In the genomic region with DNA sequence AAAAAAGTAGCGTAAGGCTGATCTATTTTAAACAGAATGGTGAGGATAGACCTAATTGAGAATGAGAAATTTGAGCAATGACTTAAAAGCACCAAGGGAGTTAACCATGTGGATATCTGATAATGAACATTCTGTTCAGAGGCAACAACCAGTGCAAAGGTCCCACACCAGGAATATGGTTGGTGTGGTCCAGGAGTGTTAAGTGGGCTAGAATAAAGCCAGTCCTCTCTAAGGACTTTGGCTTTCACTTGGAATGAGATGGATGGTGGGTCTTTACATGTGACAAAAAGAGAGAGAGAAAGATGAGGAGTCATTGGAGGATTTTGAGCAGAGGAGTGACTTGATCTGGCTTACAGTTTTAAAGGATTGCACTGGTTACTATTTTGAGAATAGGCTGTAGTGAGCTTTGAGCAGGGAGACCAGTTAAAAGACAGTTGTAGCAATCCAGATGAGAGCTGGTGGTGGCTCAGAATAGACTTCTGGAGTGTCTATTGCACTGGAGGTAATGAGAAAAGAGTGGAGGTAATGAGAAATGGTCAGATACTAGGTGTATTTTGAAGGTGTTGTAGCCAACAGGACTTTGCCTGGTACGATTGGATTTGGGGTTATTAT, we compare ENCODE assay signal across 20 cellular contexts.
A peak's percentile ranks its signal among the peaks of the same experiment; 100 is the strongest.
DNase-seq lines count a peak whose midpoint lies in the region; ATAC-seq lines count a peak whose summit lies in the region.
"Had no signal": no experiment of that assay in that cellular context is flagged by ENCODE, and none has a peak within 500 bp of the region (broad histone marks: within the 10 kb centered on the region; RNA-seq: fewer than 3 reads in every experiment).

No MANE protein-coding gene starts in this region.

- POLR2A ChIA-PET in activated naive CD8-positive, alpha-beta T cell treated with anti-CD3 and anti-CD28 coated beads, Interleukin-2, amount 10 ng/mL, durations not matched to agents 7 days and 5 days (lab: Charles Lee) = no interaction called here

- ATAC-seq in activated naive CD8-positive, alpha-beta T cell treated with anti-CD3 and anti-CD28 coated beads, Interleukin-2, amount 10 ng/mL, durations not matched to agents 7 days and 5 days (ENCODE audit: low read depth) = no peak
- ATAC-seq in T-helper 17 cell (no peak), left ventricle myocardium superior (peak; percentile 91), HG02973 (IDR thresholded peaks at IDR 0.05; ENCODE audit: unreplicated experiment) (no peak)
- ATAC-seq: activated T-cell treated with anti-CD3 and anti-CD28 coated beads, Interleukin-2, amount 50 U/mL, for 4 hours; stimulated activated naive CD8-positive, alpha-beta T cell treated with anti-CD3 and anti-CD28 coated beads, Interleukin-15, amount 100 ng/mL, for 72 hours had no signal

- no peaks in the 10 kb centered on the region for H3K27me3 ChIP-seq in skeletal muscle tissue (ENCODE audit: control insufficient read depth in 3 of 3, insufficient read depth in 3 of 3, low read length in 3 of 3)
- H3K27me3 ChIP-seq in HAP-1 (ENCODE audit: low read depth) = no peaks in the 10 kb centered on the region

- no peaks in the 10 kb centered on the region for H3K9me3 Mint-ChIP-seq in activated naive CD8-positive, alpha-beta T cell treated with anti-CD3 and anti-CD28 coated beads, Interleukin-2, amount 10 ng/mL, durations not matched to agents 7 days and 5 days
- H3K9me3 Mint-ChIP-seq in activated naive CD8-positive, alpha-beta T cell treated with anti-CD3 and anti-CD28 coated beads for 36 hours = no peaks in the 10 kb centered on the region
- H3K9me3 Mint-ChIP-seq: activated CD4-positive, alpha-beta memory T cell treated with anti-CD3 and anti-CD28 coated beads for 36 hours; activated T-cell treated with anti-CD3 and anti-CD28 coated beads, Interleukin-2, amount 50 U/mL, for 4 hours; stimulated activated naive CD8-positive, alpha-beta T cell treated with anti-CD3 and anti-CD28 coated beads, Interleukin-15, amount 100 ng/mL, for 72 hours; type B pancreatic cell had no signal

- intact Hi-C loops in left ventricle myocardium superior (cut with micrococcal nuclease) = no loop called here

- H3K27me3 Mint-ChIP-seq in activated naive CD8-positive, alpha-beta T cell treated with anti-CD3 and anti-CD28 coated beads, Interleukin-2, amount 10 ng/mL, durations not matched to agents 7 days and 5 days = no peaks in the 10 kb centered on the region
- no peaks in the 10 kb centered on the region for H3K27me3 Mint-ChIP-seq in activated naive CD8-positive, alpha-beta T cell treated with anti-CD3 and anti-CD28 coated beads for 36 hours
- no peaks in the 10 kb centered on the region for H3K27me3 Mint-ChIP-seq in T-helper 17 cell
- H3K27me3 Mint-ChIP-seq: activated CD4-positive, alpha-beta memory T cell treated with anti-CD3 and anti-CD28 coated beads for 36 hours; stimulated activated naive CD8-positive, alpha-beta T cell treated with anti-CD3 and anti-CD28 coated beads, Interleukin-15, amount 100 ng/mL, for 72 hours; type B pancreatic cell had no signal

- H3K9me3 ChIP-seq in T-helper 17 cell (ENCODE audit: control insufficient read depth, low read length, poor library complexity, severe bottlenecking) (no peaks in the 10 kb centered on the region), skeletal muscle tissue (ENCODE audit: control insufficient read depth in 3 of 3, low read length in 3 of 3) (no peaks in the 10 kb centered on the region), HAP-1 (no peaks in the 10 kb centered on the region)

- H3K27ac ChIP-seq in skeletal muscle tissue (ENCODE audit: low read depth, low read length) = peak overlapping the region; percentile 83

- no peak overlapping the region for H3K4me3 ChIP-seq in skeletal muscle tissue (ENCODE audit: low read length in 3 of 3)
- H3K4me3 ChIP-seq in HAP-1 = no peak overlapping the region

- peak overlapping the region; percentile 6 for H3K27ac Mint-ChIP-seq in activated naive CD8-positive, alpha-beta T cell treated with anti-CD3 and anti-CD28 coated beads, Interleukin-2, amount 10 ng/mL, durations not matched to agents 7 days and 5 days
- no peak overlapping the region for H3K27ac Mint-ChIP-seq in activated naive CD8-positive, alpha-beta T cell treated with anti-CD3 and anti-CD28 coated beads for 36 hours
- H3K27ac Mint-ChIP-seq in T-helper 17 cell = peak overlapping the region; percentile 67
- H3K27ac Mint-ChIP-seq: activated CD4-positive, alpha-beta memory T cell treated with anti-CD3 and anti-CD28 coated beads for 36 hours; stimulated activated naive CD8-positive, alpha-beta T cell treated with anti-CD3 and anti-CD28 coated beads, Interleukin-15, amount 100 ng/mL, for 72 hours; type B pancreatic cell had no signal

- DNase-seq in activated naive CD8-positive, alpha-beta T cell treated with anti-CD3 and anti-CD28 coated beads, Interleukin-2, amount 10 ng/mL, durations not matched to agents 7 days and 5 days = no peak
- DNase-seq in activated naive CD8-positive, alpha-beta T cell treated with anti-CD3 and anti-CD28 coated beads for 36 hours = no peak
- DNase-seq in T-helper 17 cell (no peak), left ventricle myocardium superior (no peak), GM19240 (ENCODE audit: insufficient read length, low spot score) (no peak), HAP-1 (ENCODE audit: low spot score in 2 of 2) (no peak)
- DNase-seq: activated CD4-positive, alpha-beta memory T cell treated with anti-CD3 and anti-CD28 coated beads for 36 hours; activated T-cell treated with anti-CD3 and anti-CD28 coated beads, Interleukin-2, amount 50 U/mL, for 4 hours; effector CD8-positive, alpha-beta T cell; EL; KBM-7; mesendoderm; NCI-H1048; NCI-H2029; NCI-H510A treated with DMSO at 0.1 percent for 48 hours; SHP77; stimulated activated naive CD8-positive, alpha-beta T cell treated with anti-CD3 and anti-CD28 coated beads, Interleukin-15, amount 100 ng/mL, for 72 hours had no signal

- no peak overlapping the region for H3K4me3 Mint-ChIP-seq in activated naive CD8-positive, alpha-beta T cell treated with anti-CD3 and anti-CD28 coated beads, Interleukin-2, amount 10 ng/mL, durations not matched to agents 7 days and 5 days
- H3K4me3 Mint-ChIP-seq in activated naive CD8-positive, alpha-beta T cell treated with anti-CD3 and anti-CD28 coated beads for 36 hours = no peak overlapping the region
- H3K4me3 Mint-ChIP-seq in T-helper 17 cell = no peak overlapping the region
- H3K4me3 Mint-ChIP-seq: activated CD4-positive, alpha-beta memory T cell treated with anti-CD3 and anti-CD28 coated beads for 36 hours; activated T-cell treated with anti-CD3 and anti-CD28 coated beads, Interleukin-2, amount 50 U/mL, for 4 hours; stimulated activated naive CD8-positive, alpha-beta T cell treated with anti-CD3 and anti-CD28 coated beads, Interleukin-15, amount 100 ng/mL, for 72 hours; type B pancreatic cell had no signal

- H3K36me3 ChIP-seq in skeletal muscle tissue (ENCODE audit: control insufficient read depth in 3 of 3, insufficient read depth in 3 of 3, low read length in 3 of 3) (peaks cover 19 to 40% (median 28%) of the 10 kb centered on the region in 3 donors), HAP-1 (replicated peaks) (peaks cover 43% of the 10 kb centered on the region)

- H3K9ac ChIP-seq in skeletal muscle tissue (ENCODE audit: low read depth in 1 of 3, low read length in 3 of 3) = no peak overlapping the region

- H3K4me1 Mint-ChIP-seq in activated naive CD8-positive, alpha-beta T cell treated with anti-CD3 and anti-CD28 coated beads, Interleukin-2, amount 10 ng/mL, durations not matched to agents 7 days and 5 days = no peaks in the 10 kb centered on the region
- H3K4me1 Mint-ChIP-seq in activated naive CD8-positive, alpha-beta T cell treated with anti-CD3 and anti-CD28 coated beads for 36 hours = peaks cover 10% of the 10 kb centered on the region
- H3K4me1 Mint-ChIP-seq in T-helper 17 cell = peaks cover 21% of the 10 kb centered on the region
- H3K4me1 Mint-ChIP-seq: stimulated activated naive CD8-positive, alpha-beta T cell treated with anti-CD3 and anti-CD28 coated beads, Interleukin-15, amount 100 ng/mL, for 72 hours had no signal

- in situ Hi-C loops in HAP-1 (cut with MboI; ENCODE audit: low sequenced_read_pairs) = no loop called here

- H3K4me1 ChIP-seq in skeletal muscle tissue (ENCODE audit: control insufficient read depth in 3 of 3, insufficient read depth in 3 of 3, low read length in 3 of 3) (peaks cover 9 to 15% (median 11%) of the 10 kb centered on the region in 3 donors), HAP-1 (peaks cover 15% of the 10 kb centered on the region)

- peaks cover 35% of the 10 kb centered on the region for H3K36me3 Mint-ChIP-seq in activated naive CD8-positive, alpha-beta T cell treated with anti-CD3 and anti-CD28 coated beads, Interleukin-2, amount 10 ng/mL, durations not matched to agents 7 days and 5 days
- H3K36me3 Mint-ChIP-seq in activated naive CD8-positive, alpha-beta T cell treated with anti-CD3 and anti-CD28 coated beads for 36 hours = peaks cover 26% of the 10 kb centered on the region
- peaks cover 11% of the 10 kb centered on the region for H3K36me3 Mint-ChIP-seq in T-helper 17 cell (ENCODE audit: low read depth)
